Comparison of ENCODE assay signal across 24 cellular contexts in the genomic region with DNA sequence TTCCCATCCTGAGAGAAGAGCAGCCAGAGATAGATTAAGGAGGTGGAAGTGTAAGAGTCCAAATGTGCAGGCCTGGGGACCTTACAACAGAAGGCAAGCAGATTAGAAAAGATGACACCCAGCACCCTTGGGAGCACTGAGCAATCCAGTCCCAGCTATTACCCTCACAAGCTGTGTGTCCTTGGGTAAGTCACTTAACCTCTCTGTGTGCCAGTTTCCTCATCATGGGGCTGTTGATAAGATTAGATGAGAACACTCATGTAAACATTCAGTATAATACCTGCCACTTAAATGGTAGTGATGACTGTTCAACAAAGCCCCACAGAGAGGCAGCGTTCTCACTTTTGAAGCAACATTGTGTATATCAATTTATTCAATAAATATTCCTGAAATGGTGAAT.
A peak's percentile ranks its signal among the peaks of the same experiment; 100 is the strongest.
DNase-seq lines count a peak whose midpoint lies in the region; ATAC-seq and TF ChIP-seq lines count a peak whose summit lies in the region.
"Had no signal": no experiment of that assay in that cellular context is flagged by ENCODE, and none has a peak within 500 bp of the region (broad histone marks: within the 10 kb centered on the region; RNA-seq: fewer than 3 reads in every experiment).

No MANE protein-coding gene starts in this region.

- H3K27ac ChIP-seq in PC-3 (ENCODE audit: low read length) = no peak overlapping the region
- H3K27ac ChIP-seq: C4-2B, GM23248, SK-N-MC had no signal

- POLR2A ChIA-PET in PC-3 (lab: Charles Lee; ENCODE audit: unreplicated experiment) = no interaction called here
- POLR2A ChIA-PET in activated CD4-positive, alpha-beta memory T cell treated with anti-CD3 and anti-CD28 coated beads for 36 hours (lab: Charles Lee) = no interaction called here

- H3K9me2 ChIP-seq in PC-3 (replicated peaks; ENCODE audit: low read length) = no peaks in the 10 kb centered on the region

- intact Hi-C loops in PC-3 (cut with micrococcal nuclease) = no loop called here
- intact Hi-C loops in activated CD4-positive, alpha-beta memory T cell treated with anti-CD3 and anti-CD28 coated beads for 36 hours (cut with micrococcal nuclease) = no loop called here

- no peak overlapping the region for H3K27ac Mint-ChIP-seq in HFFc6
- no peak overlapping the region for H3K27ac Mint-ChIP-seq in activated CD4-positive, alpha-beta memory T cell treated with anti-CD3 and anti-CD28 coated beads for 36 hours
- H3K27ac Mint-ChIP-seq: B cell; CD8-positive, alpha-beta T cell; H9; IgD-negative memory B cell; T-helper 1 cell treated with Interleukin-12 subunit alpha and Interleukin-12 subunit beta and Interleukin-4 antibody, amounts not matched to agents 30 μg/mL and 1 μg/mL, for 36 hours had no signal

- H3K79me2 ChIP-seq in PC-3 (ENCODE audit: low read length) = no peaks in the 10 kb centered on the region

- no peaks in the 10 kb centered on the region for H3F3A ChIP-seq in PC-3 (ENCODE audit: low read length, unreplicated experiment)

- H3K9ac ChIP-seq in PC-3 (ENCODE audit: low read length) = no peak overlapping the region
- H3K9ac ChIP-seq: GM23248 had no signal

- H4K20me1 ChIP-seq in PC-3 (ENCODE audit: low read length) = no peaks in the 10 kb centered on the region

- no peak overlapping the region for H3K4me3 ChIP-seq in PC-3 (ENCODE audit: low read length)
- H3K4me3 ChIP-seq: GM23248, SK-N-MC had no signal

- H3K27me3 ChIP-seq in PC-3 (ENCODE audit: low read length) = peaks cover 81% of the 10 kb centered on the region

- no peak for ATAC-seq in PC-3
- ATAC-seq in GM21717 (IDR thresholded peaks at IDR 0.05; ENCODE audit: unreplicated experiment) = no peak
- ATAC-seq: CD8-positive, alpha-beta T cell had no signal

- no peak overlapping the region for H2AFZ ChIP-seq in PC-3 (ENCODE audit: low read length)
- H2AFZ ChIP-seq: GM23248 had no signal

- H3K9me3 ChIP-seq in PC-3 (ENCODE audit: low read length) = no peaks in the 10 kb centered on the region

- H3K27me3 Mint-ChIP-seq in HFFc6 (ENCODE audit: insufficient read depth) = peaks cover 8% of the 10 kb centered on the region
- H3K27me3 Mint-ChIP-seq in activated CD4-positive, alpha-beta memory T cell treated with anti-CD3 and anti-CD28 coated beads for 36 hours = peaks cover 2% of the 10 kb centered on the region

- no peak overlapping the region for H3K4me3 Mint-ChIP-seq in HFFc6
- H3K4me3 Mint-ChIP-seq in activated CD4-positive, alpha-beta memory T cell treated with anti-CD3 and anti-CD28 coated beads for 36 hours = no peak overlapping the region
- H3K4me3 Mint-ChIP-seq: B cell; CD8-positive, alpha-beta T cell; H9; IgD-negative memory B cell; T-helper 1 cell treated with Interleukin-12 subunit alpha and Interleukin-12 subunit beta and Interleukin-4 antibody, amounts not matched to agents 30 μg/mL and 1 μg/mL, for 36 hours had no signal

- H3K9me3 Mint-ChIP-seq in HFFc6 = no peaks in the 10 kb centered on the region
- H3K9me3 Mint-ChIP-seq in activated CD4-positive, alpha-beta memory T cell treated with anti-CD3 and anti-CD28 coated beads for 36 hours = no peaks in the 10 kb centered on the region
- H3K9me3 Mint-ChIP-seq: CD8-positive, alpha-beta T cell; H9; T-helper 1 cell treated with Interleukin-12 subunit alpha and Interleukin-12 subunit beta and Interleukin-4 antibody, amounts not matched to agents 30 μg/mL and 1 μg/mL, for 36 hours had no signal

- 0 out of 3 replicates have a peak, but pooled peaks have one; percentile 2 for TF ChIP-seq CTCF in GM12872 (IDR thresholded peaks at IDR 0.05; ENCODE audit: insufficient read depth, low read depth, low read length)
- TF ChIP-seq CTCF in HFFc6 (IDR thresholded peaks at IDR 0.05) = 0 out of 2 replicates have a peak, but pooled peaks have one; percentile 17
- TF ChIP-seq CTCF in PC-3 (conservative IDR thresholded peaks at IDR 0.05; ENCODE audit: low read depth, low read length) = 0 out of 2 replicates have a peak, but pooled peaks have one; percentile 7

- no peak overlapping the region for H3K4me2 ChIP-seq in PC-3 (ENCODE audit: low read length)

- DNase-seq in HFFc6 (no peak), PC-3 (no peak), islet precursor cell (peak; percentile 13)
- no peak for DNase-seq in activated CD4-positive, alpha-beta memory T cell treated with anti-CD3 and anti-CD28 coated beads for 36 hours
- no peak for DNase-seq in stimulated activated CD4-positive, alpha-beta T cell treated with anti-CD3 and anti-CD28 coated beads, Interleukin-4, amount 100 ng/mL, for 4 hours
- DNase-seq: Caco-2; CD8-positive, alpha-beta T cell; GF-D8; GM23248; H9; Karpas-422; MV-4-11; NCI-H1105; NCI-H1436 treated with DMSO at 0.1 percent for 48 hours; NCI-H2029; NCI-H526 treated with DMSO at 0.1 percent for 48 hours; SIG-M5 had no signal

- BruUV-seq in PC-3 (replicated peaks; lab: Mats Ljungman, UMichigan) = no TSS peak

- no peaks in the 10 kb centered on the region for H3K4me1 ChIP-seq in PC-3 (ENCODE audit: insufficient read depth, low read length)
- H3K4me1 ChIP-seq: Caco-2 had no signal

- H3K4me1 Mint-ChIP-seq in HFFc6 (ENCODE audit: low read depth) = peaks cover 39% of the 10 kb centered on the region
- H3K4me1 Mint-ChIP-seq in activated CD4-positive, alpha-beta memory T cell treated with anti-CD3 and anti-CD28 coated beads for 36 hours (ENCODE audit: low read depth) = no peaks in the 10 kb centered on the region
- H3K4me1 Mint-ChIP-seq: B cell, IgD-negative memory B cell had no signal

- no peaks in the 10 kb centered on the region for H3K36me3 Mint-ChIP-seq in HFFc6 (ENCODE audit: low read depth)
- no peaks in the 10 kb centered on the region for H3K36me3 Mint-ChIP-seq in activated CD4-positive, alpha-beta memory T cell treated with anti-CD3 and anti-CD28 coated beads for 36 hours
- H3K36me3 Mint-ChIP-seq: CD8-positive, alpha-beta T cell had no signal

- CTCF ChIA-PET in PC-3 (lab: Charles Lee) = no interaction called here
- CTCF ChIA-PET in activated CD4-positive, alpha-beta memory T cell treated with anti-CD3 and anti-CD28 coated beads for 36 hours (lab: Charles Lee) = no interaction called here

- no peaks in the 10 kb centered on the region for H3K36me3 ChIP-seq in PC-3 (ENCODE audit: low read depth, low read length)
